In genomic region chr17:34654871-34655270, GRCh38 we compare ENCODE assay signal across 21 cellular contexts.
DNase-seq lines count a peak whose midpoint lies in the region; FAIRE-seq and TF ChIP-seq lines count a peak whose summit lies in the region.
"Had no signal": no experiment of that assay in that cellular context is flagged by ENCODE, and none has a peak within 500 bp of the region (broad histone marks: within the 10 kb centered on the region; RNA-seq: fewer than 3 reads in every experiment).

No MANE protein-coding gene starts in this region.

- intact Hi-C loops in kidney (cut with DNase I), result no loop called here

- H2AFZ ChIP-seq in trophoblast cell (ENCODE audit: insufficient read depth, low read length, poor library complexity), result no peak overlapping the region

- no peak overlapping the region for H3K4ac ChIP-seq in trophoblast cell (ENCODE audit: low read depth, low read length)

- peak; percentile 43 for DNase-seq in BE2C
- DNase-seq in ELF-1 (ENCODE audit: low read depth, low spot score), result peak; percentile 23
- peak; percentile 2 for DNase-seq in kidney
- no peak for DNase-seq in trophoblast cell
- DNase-seq in coronary artery (ENCODE audit: low spot score), result no peak
- no peak for DNase-seq in frontal cortex (ENCODE audit: low spot score in 2 of 2)
- DNase-seq: CD4-positive, alpha-beta T cell; CD8-positive, alpha-beta memory T cell; DMS 273 treated with DMSO at 0.1 percent for 48 hours; DMS79; EL; GF-D8; GOT3; HFFc6 had no signal

- TF ChIP-seq CTCF in BE2C (IDR thresholded peaks at IDR 0.05; ENCODE audit: low read depth, low read length) (no peak), kidney (IDR thresholded peaks at IDR 0.05; ENCODE audit: borderline replicate concordance, extremely low read depth, insufficient read depth) (no peak), coronary artery (IDR thresholded peaks at IDR 0.05) (no peak)

- no peak overlapping the region for H2BK12ac ChIP-seq in trophoblast cell (ENCODE audit: low read length)

- H3K23ac ChIP-seq in trophoblast cell (ENCODE audit: low read length), result no peak overlapping the region

- no peak overlapping the region for H4K8ac ChIP-seq in trophoblast cell (ENCODE audit: low read depth, low read length)

- peaks cover 60% of the 10 kb centered on the region for H3K4me1 ChIP-seq in BE2C
- H3K4me1 ChIP-seq in kidney (ENCODE audit: control insufficient read depth in 1 of 2, insufficient read depth in 1 of 2, low read depth in 1 of 2, low read length in 2 of 2), result no peaks in the 10 kb centered on the region
- peaks cover 25 to 30% of the 10 kb centered on the region in 2 experiments for H3K4me1 ChIP-seq in trophoblast cell (ENCODE audit: control insufficient read depth in 1 of 2, insufficient read depth in 2 of 2, low read length in 2 of 2)
- H3K4me1 ChIP-seq: BLaER1 treated with 17β-estradiol and CSF1 and Interleukin-3, amounts not matched to agents 10 nM and 100 nM; HAP-1 had no signal

- H3K9ac ChIP-seq in kidney (ENCODE audit: low read length in 2 of 2), result no peak overlapping the region
- H3K9ac ChIP-seq in trophoblast cell (ENCODE audit: low read length), result no peak overlapping the region
- H3K9ac ChIP-seq: BLaER1 treated with 17β-estradiol and CSF1 and Interleukin-3, amounts not matched to agents 10 nM and 100 nM had no signal

- H3K9me3 ChIP-seq in BE2C (no peaks in the 10 kb centered on the region), kidney (ENCODE audit: control insufficient read depth in 1 of 2, low read length in 2 of 2) (no peaks in the 10 kb centered on the region), trophoblast cell (ENCODE audit: insufficient read depth, low read depth, low read length) (peaks cover 1% of the 10 kb centered on the region)
- H3K9me3 ChIP-seq: BLaER1 treated with 17β-estradiol and CSF1 and Interleukin-3, amounts not matched to agents 10 nM and 100 nM; HAP-1 had no signal

- H2AK5ac ChIP-seq in trophoblast cell (ENCODE audit: low read length), result no peak overlapping the region

- H3K18ac ChIP-seq in trophoblast cell (ENCODE audit: low read length), result no peak overlapping the region

- peak overlapping the region; percentile 52 for H2BK120ac ChIP-seq in trophoblast cell (ENCODE audit: insufficient read depth, low read length, poor library complexity)

- H3K79me1 ChIP-seq in trophoblast cell (ENCODE audit: low read length), result peaks cover 11% of the 10 kb centered on the region

- H3K36me3 ChIP-seq in BE2C (no peaks in the 10 kb centered on the region), kidney (ENCODE audit: control insufficient read depth in 1 of 2, insufficient read depth in 2 of 2, low read length in 2 of 2) (no peaks in the 10 kb centered on the region), trophoblast cell (ENCODE audit: control insufficient read depth in 1 of 2, insufficient read depth in 2 of 2, low read length in 2 of 2) (no peaks in the 10 kb centered on the region)
- H3K36me3 ChIP-seq: BLaER1 treated with 17β-estradiol and CSF1 and Interleukin-3, amounts not matched to agents 10 nM and 100 nM; HAP-1 had no signal

- peak overlapping the region; percentile 24 for H2BK5ac ChIP-seq in trophoblast cell (ENCODE audit: low read depth, low read length, poor library complexity)

- H3K14ac ChIP-seq in trophoblast cell (ENCODE audit: low read length), result no peak overlapping the region

- H3K27me3 ChIP-seq in BE2C (no peaks in the 10 kb centered on the region), trophoblast cell (ENCODE audit: insufficient read depth, low read length) (no peaks in the 10 kb centered on the region)
- H3K27me3 ChIP-seq: BLaER1 treated with 17β-estradiol and CSF1 and Interleukin-3, amounts not matched to agents 10 nM and 100 nM had no signal

- peak overlapping the region; percentile 41 for H3K4me2 ChIP-seq in trophoblast cell (ENCODE audit: low read length)
- H3K4me2 ChIP-seq: BLaER1 treated with 17β-estradiol and CSF1 and Interleukin-3, amounts not matched to agents 10 nM and 100 nM had no signal

- H3K4me3 ChIP-seq in BE2C (ENCODE audit: low read depth, low read length) (peak overlapping the region; percentile 17; the same call in 1 of the 2 replicates), kidney (ENCODE audit: low read length in 2 of 2) (no peak overlapping the region), trophoblast cell (ENCODE audit: low read depth, low read length) (no peak overlapping the region), coronary artery (no peak overlapping the region)
- H3K4me3 ChIP-seq: BLaER1 treated with 17β-estradiol and CSF1 and Interleukin-3, amounts not matched to agents 10 nM and 100 nM; HAP-1 had no signal

- H4K91ac ChIP-seq in trophoblast cell (ENCODE audit: low read depth, low read length), result peak overlapping the region; percentile 80

- H3K79me2 ChIP-seq in trophoblast cell (ENCODE audit: control insufficient read depth, insufficient read depth, low read length, poor library complexity), result no peaks in the 10 kb centered on the region

- H3K27ac ChIP-seq in kidney (ENCODE audit: low read depth in 2 of 2, low read length in 2 of 2) (no peak overlapping the region), trophoblast cell (ENCODE audit: low read depth, low read length) (peak overlapping the region; percentile 86), coronary artery (no peak overlapping the region)
- H3K27ac ChIP-seq: BLaER1 treated with 17β-estradiol and CSF1 and Interleukin-3, amounts not matched to agents 10 nM and 100 nM had no signal

- no peak overlapping the region for H4K12ac ChIP-seq in trophoblast cell (ENCODE audit: low read depth, low read length)

- FAIRE-seq in kidney (lab: Jason Lieb, UNC) (no peak), frontal cortex (lab: Jason Lieb, UNC) (no peak)
- FAIRE-seq: A204.1, D721Med, GM12891, GM18507, H54 had no signal

- no CpG with 5 or more reads among the region's 4 CpGs for WGBS in trophoblast cell (ENCODE audit: extremely low coverage, insufficient coverage, insufficient read length)

Comparison
In these comparisons a context has a peak if more than half of its experiments do, and no peak if none do; other contexts are left out.
1. DNase-seq: peak in BE2C (single experiment), ELF-1 (single experiment) and kidney (single experiment); none in trophoblast cell (0 of 2), coronary artery (single experiment) and frontal cortex (0 of 2).